In the genomic region with DNA sequence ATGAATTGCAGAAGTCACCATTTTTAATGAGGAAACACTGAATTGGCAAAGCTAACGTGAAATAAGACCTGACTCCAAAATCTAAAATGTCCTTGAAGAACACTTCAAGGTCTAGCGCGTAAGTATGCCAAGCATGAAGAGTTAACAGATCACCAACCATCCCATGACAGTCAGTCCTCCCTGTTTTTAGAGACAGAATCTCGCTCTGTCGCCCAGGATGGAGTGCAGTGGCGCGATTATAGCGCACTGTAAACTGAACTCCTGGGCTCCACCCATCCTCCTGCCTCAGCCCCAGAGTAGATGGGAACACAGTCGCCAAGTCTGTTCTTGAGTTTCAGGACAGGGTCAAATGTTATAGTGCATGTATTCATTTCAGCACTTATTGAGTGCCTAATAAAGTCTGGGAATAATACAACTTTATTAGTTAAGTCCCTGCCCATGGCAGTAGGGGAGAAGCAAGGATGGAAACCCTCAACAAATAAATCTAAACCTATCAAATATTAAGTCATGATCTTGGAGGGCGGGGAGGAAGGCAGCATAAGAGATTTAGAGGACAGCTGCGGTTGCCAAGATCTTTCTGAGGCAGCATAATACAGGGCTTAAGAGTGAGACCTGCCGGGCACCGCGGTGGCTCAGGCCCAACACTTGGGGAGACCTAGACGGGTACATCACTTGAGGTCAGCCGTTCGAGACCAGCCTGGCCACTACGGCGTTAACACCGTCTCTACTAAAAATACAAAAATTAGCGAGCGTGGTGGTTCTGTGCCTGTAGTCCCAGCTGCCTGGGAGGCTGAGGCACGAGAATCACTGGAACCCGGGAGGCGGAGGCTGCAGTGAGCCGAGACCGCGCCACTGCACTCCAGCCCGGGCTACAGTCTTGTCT, we compare ENCODE assay signal across 8 cellular contexts. TPM values are rescaled to one million over a fixed set of nuclear protein-coding genes. Genes with fewer than 3 reads are reported as not detected.
DNase-seq lines count a peak whose midpoint lies in the region; ATAC-seq, FAIRE-seq and TF ChIP-seq lines count a peak whose summit lies in the region.

No MANE protein-coding gene starts in this region.

- FAIRE-seq in H54 (lab: Jason Lieb, UNC): no peak

- H4K20me1 ChIP-seq in DOHH2 (ENCODE audit: control insufficient read depth, insufficient read depth, low read depth, low read length) (peaks cover 21% of the 10 kb centered on the region), neural progenitor cell (ENCODE audit: low read depth) (peaks cover 31% of the 10 kb centered on the region)

- H3K4me3 ChIP-seq in DOHH2 (ENCODE audit: low read length): peak overlapping the region; percentile 97
- peak overlapping the region; percentile 97 for H3K4me3 ChIP-seq in ectodermal cell (ENCODE audit: insufficient read depth, low read depth, low read length)
- H3K4me3 ChIP-seq in neural progenitor cell: peak overlapping the region; percentile 82

- peaks cover 25% of the 10 kb centered on the region for H3K4me1 Mint-ChIP-seq in neural progenitor cell

- peaks cover 4% of the 10 kb centered on the region for H3K27me3 Mint-ChIP-seq in neural progenitor cell (ENCODE audit: insufficient read depth, low read depth)

- TF ChIP-seq POLR2A in H54 (IDR thresholded peaks at IDR 0.05; ENCODE audit: low read depth, low read length): no peak

- H3K4me3 Mint-ChIP-seq in neural progenitor cell: peak overlapping the region; percentile 97

- H2AFZ ChIP-seq in neural progenitor cell (replicated peaks): no peak overlapping the region

- ATAC-seq in GM21619 (IDR thresholded peaks at IDR 0.05; ENCODE audit: unreplicated experiment): peak; percentile 0

- 84 to 89% methylated on average over 29 of the region's 29 CpGs for WGBS in ectodermal cell, 2 experiments

- no peaks in the 10 kb centered on the region for H3K9me3 ChIP-seq in DOHH2 (ENCODE audit: control insufficient read depth, insufficient read depth, low read length)
- H3K9me3 ChIP-seq in ectodermal cell (ENCODE audit: control insufficient read depth, low read length): no peaks in the 10 kb centered on the region
- H3K9me3 ChIP-seq in neural progenitor cell (ENCODE audit: low read depth): no peaks in the 10 kb centered on the region

- no peak for TF ChIP-seq CTCF in DOHH2 (IDR thresholded peaks at IDR 0.05; ENCODE audit: low read depth, low read length, poor library complexity, severe bottlenecking)
- no peak for TF ChIP-seq CTCF in neural progenitor cell (IDR thresholded peaks at IDR 0.05)

- no peaks in the 10 kb centered on the region for H3K27me3 ChIP-seq in DOHH2 (ENCODE audit: control insufficient read depth, low read length)
- no peaks in the 10 kb centered on the region for H3K27me3 ChIP-seq in ectodermal cell (ENCODE audit: control insufficient read depth, insufficient read depth, low read length, poor library complexity, severe bottlenecking)
- H3K27me3 ChIP-seq in neural progenitor cell: no peaks in the 10 kb centered on the region

- peaks cover 26% of the 10 kb centered on the region for H3K4me1 ChIP-seq in DOHH2 (ENCODE audit: control insufficient read depth, low read length)
- peaks cover 20% of the 10 kb centered on the region for H3K4me1 ChIP-seq in ectodermal cell (ENCODE audit: control insufficient read depth, insufficient read depth, low read length)
- peaks cover 13% of the 10 kb centered on the region for H3K4me1 ChIP-seq in neural progenitor cell

- H3K79me2 ChIP-seq in DOHH2 (ENCODE audit: control insufficient read depth, low read length) (peaks cover 74% of the 10 kb centered on the region), neural progenitor cell (ENCODE audit: low read depth) (peaks cover 72% of the 10 kb centered on the region)

- H3F3A ChIP-seq in DOHH2 (ENCODE audit: control insufficient read depth, insufficient read depth) (no peaks in the 10 kb centered on the region), neural progenitor cell (ENCODE audit: low read depth) (peaks cover 3% of the 10 kb centered on the region)

- no peaks in the 10 kb centered on the region for H3K9me3 Mint-ChIP-seq in neural progenitor cell

- H3K36me3 ChIP-seq in DOHH2 (ENCODE audit: control insufficient read depth, low read length) (peaks cover 34% of the 10 kb centered on the region), ectodermal cell (ENCODE audit: control insufficient read depth, insufficient read depth, low read length) (no peaks in the 10 kb centered on the region), neural progenitor cell (no peaks in the 10 kb centered on the region)

- DNase-seq in NCI-H69 (lab: John Stamatoyannopoulos, UW) (peak; percentile 40), neural progenitor cell (ENCODE audit: low spot score) (peak; percentile 21), SIG-M5 treated with dmso at 0.1 percent for 504 hours (lab: John Stamatoyannopoulos, UW; ENCODE audit: unreplicated experiment) (no peak), HCEC 1CT (no peak), H54 (ENCODE audit: insufficient read length, low spot score) (no peak)

- H3K27ac ChIP-seq in DOHH2 (ENCODE audit: low read depth, low read length) (peak overlapping the region; percentile 81; the same call in 1 of the 2 replicates), ectodermal cell (ENCODE audit: insufficient read depth, low read depth, low read length, poor library complexity, severe bottlenecking) (peak overlapping the region; percentile 79), neural progenitor cell (peak overlapping the region; percentile 83)

- peak overlapping the region; percentile 99 for H3K9ac ChIP-seq in neural progenitor cell

- H3K36me3 Mint-ChIP-seq in neural progenitor cell: peaks cover 10% of the 10 kb centered on the region

- peak overlapping the region; percentile 100 for H3K27ac Mint-ChIP-seq in neural progenitor cell

- H3K9me2 ChIP-seq in DOHH2 (replicated peaks; ENCODE audit: control insufficient read depth, low read length): no peaks in the 10 kb centered on the region

- H3K4me2 ChIP-seq in DOHH2 (ENCODE audit: low read length) (peak overlapping the region; percentile 86), neural progenitor cell (peak overlapping the region; percentile 98)

RNA-seq across cellular contexts. Expression of gene ATPSCKMT, which starts 1.1 kb away (rescaled TPM):
- polyA plus RNA-seq in ectodermal cell (2013, experiment 1 of 4): 20.8 TPM
- polyA plus RNA-seq in ectodermal cell (2013, experiment 2 of 4): 23.3 TPM
- polyA plus RNA-seq in ectodermal cell (2013, experiment 3 of 4): 15.8 TPM
- 15.4 TPM for polyA plus RNA-seq in ectodermal cell (2013, experiment 4 of 4)
- total RNA-seq in neural progenitor cell (ENCODE audit: low replicate concordance): 31.7 and 50.8 TPM in 2 replicates

RNA-seq across cellular contexts. Expression of gene CCT5, which starts 1.5 kb away (rescaled TPM):
- 414 TPM for polyA plus RNA-seq in ectodermal cell (2013, experiment 1 of 4)
- polyA plus RNA-seq in ectodermal cell (2013, experiment 2 of 4): 385 TPM
- polyA plus RNA-seq in ectodermal cell (2013, experiment 3 of 4): 330 TPM
- polyA plus RNA-seq in ectodermal cell (2013, experiment 4 of 4): 346 TPM
- total RNA-seq in neural progenitor cell (ENCODE audit: low replicate concordance): 532 TPM in 2 replicates

RNA-seq across cellular contexts. Expression of gene CMBL, which starts 59.1 kb away (rescaled TPM):
- 18.0 TPM for polyA plus RNA-seq in ectodermal cell (2013, experiment 1 of 4)
- 18.1 TPM for polyA plus RNA-seq in ectodermal cell (2013, experiment 2 of 4)
- polyA plus RNA-seq in ectodermal cell (2013, experiment 3 of 4): 18.5 TPM
- 19.9 TPM for polyA plus RNA-seq in ectodermal cell (2013, experiment 4 of 4)
- total RNA-seq in neural progenitor cell (ENCODE audit: low replicate concordance): 11.3 and 11.6 TPM in 2 replicates

Comparison
In these comparisons a context has a peak if more than half of its experiments do, and no peak if none do; other contexts are left out.
1. DNase-seq: peak in NCI-H69 (single experiment) and neural progenitor cell (single experiment); none in SIG-M5 treated with dmso at 0.1 percent for 504 hours (single experiment), HCEC 1CT (single experiment) and H54 (single experiment).
2. Peak in every context shown above with its lines, with median percentiles within 50 percentile points of each other: H3K27ac ChIP-seq and H3K4me3 ChIP-seq.